ENCODE assay signal across 21 cellular contexts in the genomic region with DNA sequence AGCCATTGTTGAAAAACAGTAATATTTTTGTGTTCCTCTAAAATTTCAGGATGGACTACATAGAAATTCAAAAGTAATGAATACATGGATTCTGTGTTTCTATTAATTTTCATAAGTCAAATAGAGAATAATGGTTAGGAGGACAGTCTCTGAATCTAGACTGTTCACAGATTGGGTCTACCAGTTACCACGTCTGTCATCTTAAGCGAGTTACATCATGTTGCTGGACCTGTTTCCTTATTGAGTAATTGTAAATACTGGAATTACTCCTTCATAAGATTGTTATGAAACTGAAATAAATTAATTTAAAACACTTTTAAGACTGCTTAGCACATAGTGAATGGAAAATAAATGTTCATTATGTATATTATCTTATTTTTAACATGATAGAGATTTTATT.
DNase-seq lines count a peak whose midpoint lies in the region; ATAC-seq, FAIRE-seq and TF ChIP-seq lines count a peak whose summit lies in the region.
"Had no signal": no experiment of that assay in that cellular context is flagged by ENCODE, and none has a peak within 500 bp of the region (broad histone marks: within the 10 kb centered on the region; RNA-seq: fewer than 3 reads in every experiment).

No MANE protein-coding gene starts in this region.

- H3K36me3 ChIP-seq in HCT116 (ENCODE audit: control insufficient read depth in 1 of 2, insufficient read depth in 2 of 2, low read length in 2 of 2): no peaks in the 10 kb centered on the region
- no peaks in the 10 kb centered on the region for H3K36me3 ChIP-seq in bronchial epithelial cell (ENCODE audit: control insufficient read depth, insufficient read depth, low read length)
- H3K36me3 ChIP-seq in upper lobe of right lung: no peaks in the 10 kb centered on the region
- H3K36me3 ChIP-seq: BLaER1 had no signal

- peak overlapping the region; percentile 32 for H2AFZ ChIP-seq in HCT116 (ENCODE audit: low read depth, low read length, poor library complexity, severe bottlenecking)
- H2AFZ ChIP-seq: GM23248 had no signal

- H3K9ac ChIP-seq in HCT116 (ENCODE audit: low read length): no peak overlapping the region
- H3K9ac ChIP-seq: BLaER1, GM23248 had no signal

- H3K27me3 ChIP-seq in HCT116 (ENCODE audit: insufficient read depth, low read length) (no peaks in the 10 kb centered on the region), bronchial epithelial cell (ENCODE audit: control insufficient read depth, insufficient read depth, low read length) (no peaks in the 10 kb centered on the region), upper lobe of right lung (no peaks in the 10 kb centered on the region)
- H3K27me3 ChIP-seq: BLaER1 had no signal

- intact Hi-C loops in HCT116 (cut with micrococcal nuclease) (no loop called here), upper lobe of right lung (cut with DNase I) (no loop called here)

- no peaks in the 10 kb centered on the region for H3K79me2 ChIP-seq in HCT116 (ENCODE audit: insufficient read depth, low read length)

- no peak for TF ChIP-seq POLR2A in HCT116 (IDR thresholded peaks at IDR 0.05; ENCODE audit: borderline replicate concordance, extremely low read depth, insufficient read depth, insufficient read length)

- no peak for TF ChIP-seq RAD21 in HCT116 (IDR thresholded peaks at IDR 0.05; ENCODE audit: low read depth)

- DNase-seq in HCT116 (ENCODE audit: low read depth, low spot score) (no peak), bronchial epithelial cell (ENCODE audit: low read depth) (peak; percentile 63), upper lobe of right lung (no peak), NCI-H146 treated with DMSO at 0.1 percent for 48 hours (lab: John Stamatoyannopoulos, UW; ENCODE audit: unreplicated experiment) (no peak)
- no peak for DNase-seq in activated naive CD4-positive, alpha-beta T cell (lab: John Stamatoyannopoulos, UW)
- DNase-seq: Caco-2; CD4-positive, CD25-positive, alpha-beta regulatory T cell; CD8-positive, alpha-beta T cell; DMS153; DND-41; GM23248; H7; HCEC 1CT had no signal

- no peaks in the 10 kb centered on the region for H3K9me2 ChIP-seq in HCT116 (ENCODE audit: insufficient read depth)

- H3K4me1 ChIP-seq in HCT116 (ENCODE audit: control insufficient read depth in 1 of 2, insufficient read depth in 2 of 2, low read length in 2 of 2) (no peaks in the 10 kb centered on the region), upper lobe of right lung (no peaks in the 10 kb centered on the region)
- H3K4me1 ChIP-seq: BLaER1, Caco-2 had no signal

- RAD21 ChIA-PET in HCT116 (lab: Charles Lee; ENCODE audit: low non-redundant PET in 1 of 2, low total read pairs in 2 of 2, uncharacterized antibody in 2 of 2, unreplicated experiment in 2 of 2): no interaction called here

- H3K9me3 ChIP-seq in HCT116 (ENCODE audit: control insufficient read depth in 1 of 2, insufficient read depth in 1 of 2, low read depth in 1 of 2, low read length in 2 of 2): no peaks in the 10 kb centered on the region
- H3K9me3 ChIP-seq in upper lobe of right lung: no peaks in the 10 kb centered on the region
- H3K9me3 ChIP-seq: BLaER1, Caco-2 had no signal

- no peaks in the 10 kb centered on the region for H4K20me1 ChIP-seq in HCT116 (ENCODE audit: insufficient read depth)
- H4K20me1 ChIP-seq: BLaER1 had no signal

- BruUV-seq in HCT116 (replicated peaks; lab: Mats Ljungman, UMichigan): no TSS peak

- H3K4me2 ChIP-seq in HCT116 (ENCODE audit: low read length): no peak overlapping the region
- H3K4me2 ChIP-seq: BLaER1 had no signal

- TF ChIP-seq CTCF in HCT116 (IDR thresholded peaks at IDR 0.05 in 2 of 3, conservative IDR thresholded peaks at IDR 0.05 in 1 of 3; ENCODE audit: borderline replicate concordance in 1 of 3, insufficient read depth in 1 of 3, low read depth in 2 of 3, low read length in 2 of 3): no peak
- TF ChIP-seq CTCF in bronchial epithelial cell (IDR thresholded peaks at IDR 0.05; ENCODE audit: insufficient read depth, low read length, severe bottlenecking): no peak
- no peak for TF ChIP-seq CTCF in upper lobe of right lung (IDR thresholded peaks at IDR 0.05)

- no peak overlapping the region for H3K27ac ChIP-seq in HCT116 (ENCODE audit: low read depth, low read length)
- H3K27ac ChIP-seq in upper lobe of right lung: no peak overlapping the region
- H3K27ac ChIP-seq: 22Rv1, BLaER1, C4-2B, GM23248 had no signal

- POLR2A ChIA-PET in HCT116 (lab: Charles Lee): no interaction called here

- CTCF ChIA-PET in HCT116 (lab: Charles Lee): no interaction called here

- no peak for FAIRE-seq in bronchial epithelial cell (lab: Jason Lieb, UNC)
- FAIRE-seq: G401.6, GM19239, H1 had no signal

- no peak for ATAC-seq in HCT116
- peak; percentile 73 for ATAC-seq in esophagus mucosa
- ATAC-seq in upper lobe of right lung: peak; percentile 41
- ATAC-seq in HG03354 (IDR thresholded peaks at IDR 0.05; ENCODE audit: poor library complexity, severe bottlenecking, unreplicated experiment): no peak
- ATAC-seq: CD8-positive, alpha-beta T cell had no signal

- H3K4me3 ChIP-seq in HCT116 (replicated peaks in 1 of 2; ENCODE audit: low read depth in 1 of 2, low read length in 2 of 2) (no peak overlapping the region), bronchial epithelial cell (ENCODE audit: low read depth, low read length) (no peak overlapping the region), upper lobe of right lung (no peak overlapping the region)
- H3K4me3 ChIP-seq: BLaER1, GM23248 had no signal

TF ChIP-seq in HCT116, 20 proteins besides CTCF, POLR2A, EP300 and RAD21:
- TF ChIP-seq YY1 (IDR thresholded peaks at IDR 0.05; ENCODE audit: extremely low read depth, insufficient replicate concordance, low read depth, low read length) (no peak), EZH2phosphoT487 (IDR thresholded peaks at IDR 0.05; ENCODE audit: borderline replicate concordance) (no peak), JUND (IDR thresholded peaks at IDR 0.05) (no peak), FOSL1 (IDR thresholded peaks at IDR 0.05; ENCODE audit: low read depth) (no peak), EZH2 (IDR thresholded peaks at IDR 0.05) (no peak), CBX3 (IDR thresholded peaks at IDR 0.05; ENCODE audit: low read depth) (no peak), SRF (IDR thresholded peaks at IDR 0.05; ENCODE audit: low read depth) (no peak), EGR1 (IDR thresholded peaks at IDR 0.05; ENCODE audit: low read depth) (no peak), ZNF274 (IDR thresholded peaks at IDR 0.05; ENCODE audit: low read depth, low read length) (no peak), SP1 (IDR thresholded peaks at IDR 0.05; ENCODE audit: low read depth) (no peak), POLR2AphosphoS5 (IDR thresholded peaks at IDR 0.05; ENCODE audit: low read depth, low read length) (no peak), ELF1 (IDR thresholded peaks at IDR 0.05; ENCODE audit: borderline replicate concordance, low read depth) (no peak)
- TF ChIP-seq, protein P1, sequence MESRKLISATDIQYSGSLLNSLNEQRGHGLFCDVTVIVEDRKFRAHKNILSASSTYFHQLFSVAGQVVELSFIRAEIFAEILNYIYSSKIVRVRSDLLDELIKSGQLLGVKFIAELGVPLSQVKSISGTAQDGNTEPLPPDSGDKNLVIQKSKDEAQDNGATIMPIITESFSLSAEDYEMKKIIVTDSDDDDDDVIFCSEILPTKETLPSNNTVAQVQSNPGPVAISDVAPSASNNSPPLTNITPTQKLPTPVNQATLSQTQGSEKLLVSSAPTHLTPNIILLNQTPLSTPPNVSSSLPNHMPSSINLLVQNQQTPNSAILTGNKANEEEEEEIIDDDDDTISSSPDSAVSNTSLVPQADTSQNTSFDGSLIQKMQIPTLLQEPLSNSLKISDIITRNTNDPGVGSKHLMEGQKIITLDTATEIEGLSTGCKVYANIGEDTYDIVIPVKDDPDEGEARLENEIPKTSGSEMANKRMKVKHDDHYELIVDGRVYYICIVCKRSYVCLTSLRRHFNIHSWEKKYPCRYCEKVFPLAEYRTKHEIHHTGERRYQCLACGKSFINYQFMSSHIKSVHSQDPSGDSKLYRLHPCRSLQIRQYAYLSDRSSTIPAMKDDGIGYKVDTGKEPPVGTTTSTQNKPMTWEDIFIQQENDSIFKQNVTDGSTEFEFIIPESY (IDR thresholded peaks at IDR 0.05; ENCODE audit: extremely low read depth, insufficient replicate concordance, low read length): no peak
- TF ChIP-seq, protein P2, sequence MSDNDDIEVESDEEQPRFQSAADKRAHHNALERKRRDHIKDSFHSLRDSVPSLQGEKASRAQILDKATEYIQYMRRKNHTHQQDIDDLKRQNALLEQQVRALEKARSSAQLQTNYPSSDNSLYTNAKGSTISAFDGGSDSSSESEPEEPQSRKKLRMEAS (IDR thresholded peaks at IDR 0.05): no peak
- TF ChIP-seq, protein P3, sequence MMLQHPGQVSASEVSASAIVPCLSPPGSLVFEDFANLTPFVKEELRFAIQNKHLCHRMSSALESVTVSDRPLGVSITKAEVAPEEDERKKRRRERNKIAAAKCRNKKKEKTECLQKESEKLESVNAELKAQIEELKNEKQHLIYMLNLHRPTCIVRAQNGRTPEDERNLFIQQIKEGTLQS (IDR thresholded peaks at IDR 0.05): no peak

Comparison
In these comparisons a context has a peak if more than half of its experiments do, and no peak if none do; other contexts are left out.
1. ATAC-seq: peak in esophagus mucosa (single experiment) and upper lobe of right lung (single experiment); none in HCT116 (single experiment) and HG03354 (single experiment).